In the genomic region with DNA sequence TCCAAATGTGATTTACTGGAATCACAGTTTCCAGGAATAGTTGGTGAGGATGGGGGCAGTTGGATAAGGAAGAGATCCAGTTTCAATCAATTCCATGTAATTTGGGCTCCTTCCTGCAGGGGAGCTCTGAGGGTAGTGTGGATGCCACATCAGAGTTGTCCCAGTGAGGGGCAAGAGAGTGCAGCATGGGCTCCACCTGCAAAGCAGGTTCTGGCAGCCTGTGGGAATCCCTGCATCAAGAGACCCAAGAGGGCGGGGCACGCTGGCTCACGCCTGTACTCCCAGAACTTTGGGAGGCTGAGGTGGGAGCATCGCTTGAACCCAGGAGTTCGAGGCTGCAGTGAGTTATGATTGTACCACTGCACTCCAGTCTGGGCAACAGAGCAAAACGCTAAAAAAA, we compare ENCODE assay signal across 1 cellular context.
TF ChIP-seq lines count a peak whose summit lies in the region.

No MANE protein-coding gene starts in this region.

TF ChIP-seq in HCT116, 20 proteins besides CTCF, POLR2A, EP300 and RAD21 (continued from another document):
- TF ChIP-seq, protein P1, sequence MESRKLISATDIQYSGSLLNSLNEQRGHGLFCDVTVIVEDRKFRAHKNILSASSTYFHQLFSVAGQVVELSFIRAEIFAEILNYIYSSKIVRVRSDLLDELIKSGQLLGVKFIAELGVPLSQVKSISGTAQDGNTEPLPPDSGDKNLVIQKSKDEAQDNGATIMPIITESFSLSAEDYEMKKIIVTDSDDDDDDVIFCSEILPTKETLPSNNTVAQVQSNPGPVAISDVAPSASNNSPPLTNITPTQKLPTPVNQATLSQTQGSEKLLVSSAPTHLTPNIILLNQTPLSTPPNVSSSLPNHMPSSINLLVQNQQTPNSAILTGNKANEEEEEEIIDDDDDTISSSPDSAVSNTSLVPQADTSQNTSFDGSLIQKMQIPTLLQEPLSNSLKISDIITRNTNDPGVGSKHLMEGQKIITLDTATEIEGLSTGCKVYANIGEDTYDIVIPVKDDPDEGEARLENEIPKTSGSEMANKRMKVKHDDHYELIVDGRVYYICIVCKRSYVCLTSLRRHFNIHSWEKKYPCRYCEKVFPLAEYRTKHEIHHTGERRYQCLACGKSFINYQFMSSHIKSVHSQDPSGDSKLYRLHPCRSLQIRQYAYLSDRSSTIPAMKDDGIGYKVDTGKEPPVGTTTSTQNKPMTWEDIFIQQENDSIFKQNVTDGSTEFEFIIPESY (IDR thresholded peaks at IDR 0.05; ENCODE audit: extremely low read depth, insufficient replicate concordance, low read length) = no peak
- no peak for TF ChIP-seq TCF7L2 (IDR thresholded peaks at IDR 0.05; ENCODE audit: borderline replicate concordance, extremely low read depth, insufficient read depth, insufficient read length)
- TF ChIP-seq, protein P2, sequence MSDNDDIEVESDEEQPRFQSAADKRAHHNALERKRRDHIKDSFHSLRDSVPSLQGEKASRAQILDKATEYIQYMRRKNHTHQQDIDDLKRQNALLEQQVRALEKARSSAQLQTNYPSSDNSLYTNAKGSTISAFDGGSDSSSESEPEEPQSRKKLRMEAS (IDR thresholded peaks at IDR 0.05) = no peak
- TF ChIP-seq JUND (IDR thresholded peaks at IDR 0.05) = no peak
- no peak for TF ChIP-seq ZFX (IDR thresholded peaks at IDR 0.05)
